ENCODE assay signal across 1 cellular context in genomic region chr19:15540435-15540834, GRCh38.
A peak's percentile ranks its signal among the peaks of the same experiment; 100 is the strongest.
TF ChIP-seq lines count a peak whose summit lies in the region.

No MANE protein-coding gene starts in this region.

TF ChIP-seq in HepG2, 621 proteins besides CTCF, POLR2A, EP300 and RAD21 (continues in another document):
- TF ChIP-seq RBM39 (IDR thresholded peaks at IDR 0.05; ENCODE audit: low read depth, low read length, poor library complexity, severe bottlenecking) (no peak), ZFX (CRISPR knock-in tag; IDR thresholded peaks at IDR 0.05; ENCODE audit: low read depth) (peak; percentile 22; the same call in 1 of the 2 replicates), ZNF773 (CRISPR knock-in tag; IDR thresholded peaks at IDR 0.05; ENCODE audit: borderline replicate concordance) (no peak), ZNF260 (CRISPR knock-in tag; IDR thresholded peaks at IDR 0.05; ENCODE audit: borderline replicate concordance, low read depth) (no peak), ZBTB37 (CRISPR knock-in tag; IDR thresholded peaks at IDR 0.05) (no peak), ATAD3A (CRISPR knock-in tag; IDR thresholded peaks at IDR 0.05) (no peak), DNMT1 (CRISPR knock-in tag; IDR thresholded peaks at IDR 0.05) (no peak), HNF4A (CRISPR knock-in tag; IDR thresholded peaks at IDR 0.05) (peak; percentile 83), SIN3B (IDR thresholded peaks at IDR 0.05; ENCODE audit: low read length) (no peak), PITX1 (CRISPR knock-in tag; IDR thresholded peaks at IDR 0.05) (no peak), PHF21A (CRISPR knock-in tag; IDR thresholded peaks at IDR 0.05) (0 out of 2 replicates have a peak, but pooled peaks have one; percentile 38), ZFP36L2 (CRISPR knock-in tag; IDR thresholded peaks at IDR 0.05) (no peak), ZBTB33 (CRISPR knock-in tag; IDR thresholded peaks at IDR 0.05) (0 out of 2 replicates have a peak, but pooled peaks have one; percentile 21), MTF1 (CRISPR knock-in tag; IDR thresholded peaks at IDR 0.05) (no peak), ZFP36L1 (CRISPR knock-in tag; IDR thresholded peaks at IDR 0.05) (no peak), XRCC5 (optimal IDR thresholded peaks at IDR 0.05; ENCODE audit: low read length) (no peak), ZKSCAN8 (CRISPR knock-in tag; IDR thresholded peaks at IDR 0.05; ENCODE audit: borderline replicate concordance) (no peak), ZBTB10 (CRISPR knock-in tag; IDR thresholded peaks at IDR 0.05; ENCODE audit: borderline replicate concordance) (no peak), ZNF180 (CRISPR knock-in tag; IDR thresholded peaks at IDR 0.05; ENCODE audit: borderline replicate concordance, low read depth) (no peak), HNRNPK (IDR thresholded peaks at IDR 0.05; ENCODE audit: low read depth, low read length, poor library complexity, severe bottlenecking) (no peak), IRF2 (CRISPR knock-in tag; IDR thresholded peaks at IDR 0.05) (no peak), HMGXB4 (CRISPR knock-in tag; IDR thresholded peaks at IDR 0.05; ENCODE audit: borderline replicate concordance in 1 of 2, low read depth in 1 of 2) (no peak), HNRNPL (IDR thresholded peaks at IDR 0.05; ENCODE audit: low read depth, low read length) (no peak), SAP130 (CRISPR knock-in tag; IDR thresholded peaks at IDR 0.05; ENCODE audit: low read depth) (no peak), ZNF331 (CRISPR knock-in tag; IDR thresholded peaks at IDR 0.05) (no peak), ZBTB40 (IDR thresholded peaks at IDR 0.05) (no peak), ZBTB40 (CRISPR knock-in tag; IDR thresholded peaks at IDR 0.05) (0 out of 2 replicates have a peak, but pooled peaks have one; percentile 31), HNF4G (IDR thresholded peaks at IDR 0.05; ENCODE audit: borderline replicate concordance, low read depth, low read length) (peak; percentile 47; the same call in 1 of the 2 replicates), HNF4G (CRISPR knock-in tag; IDR thresholded peaks at IDR 0.05; ENCODE audit: borderline replicate concordance, low read depth) (no peak), BCL6 (CRISPR knock-in tag; IDR thresholded peaks at IDR 0.05) (peak; percentile 63; the same call in 1 of the 2 replicates), NBN (conservative IDR thresholded peaks at IDR 0.05) (no peak), NFRKB (IDR thresholded peaks at IDR 0.05) (no peak), ZNF160 (CRISPR knock-in tag; IDR thresholded peaks at IDR 0.05) (no peak), ZNF598 (CRISPR knock-in tag; IDR thresholded peaks at IDR 0.05; ENCODE audit: borderline replicate concordance) (no peak), NKX3-1 (CRISPR knock-in tag; IDR thresholded peaks at IDR 0.05) (no peak)
- TF ChIP-seq, protein P1, sequence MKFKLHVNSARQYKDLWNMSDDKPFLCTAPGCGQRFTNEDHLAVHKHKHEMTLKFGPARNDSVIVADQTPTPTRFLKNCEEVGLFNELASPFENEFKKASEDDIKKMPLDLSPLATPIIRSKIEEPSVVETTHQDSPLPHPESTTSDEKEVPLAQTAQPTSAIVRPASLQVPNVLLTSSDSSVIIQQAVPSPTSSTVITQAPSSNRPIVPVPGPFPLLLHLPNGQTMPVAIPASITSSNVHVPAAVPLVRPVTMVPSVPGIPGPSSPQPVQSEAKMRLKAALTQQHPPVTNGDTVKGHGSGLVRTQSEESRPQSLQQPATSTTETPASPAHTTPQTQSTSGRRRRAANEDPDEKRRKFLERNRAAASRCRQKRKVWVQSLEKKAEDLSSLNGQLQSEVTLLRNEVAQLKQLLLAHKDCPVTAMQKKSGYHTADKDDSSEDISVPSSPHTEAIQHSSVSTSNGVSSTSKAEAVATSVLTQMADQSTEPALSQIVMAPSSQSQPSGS (CRISPR knock-in tag; IDR thresholded peaks at IDR 0.05): no peak
- TF ChIP-seq, protein P2, sequence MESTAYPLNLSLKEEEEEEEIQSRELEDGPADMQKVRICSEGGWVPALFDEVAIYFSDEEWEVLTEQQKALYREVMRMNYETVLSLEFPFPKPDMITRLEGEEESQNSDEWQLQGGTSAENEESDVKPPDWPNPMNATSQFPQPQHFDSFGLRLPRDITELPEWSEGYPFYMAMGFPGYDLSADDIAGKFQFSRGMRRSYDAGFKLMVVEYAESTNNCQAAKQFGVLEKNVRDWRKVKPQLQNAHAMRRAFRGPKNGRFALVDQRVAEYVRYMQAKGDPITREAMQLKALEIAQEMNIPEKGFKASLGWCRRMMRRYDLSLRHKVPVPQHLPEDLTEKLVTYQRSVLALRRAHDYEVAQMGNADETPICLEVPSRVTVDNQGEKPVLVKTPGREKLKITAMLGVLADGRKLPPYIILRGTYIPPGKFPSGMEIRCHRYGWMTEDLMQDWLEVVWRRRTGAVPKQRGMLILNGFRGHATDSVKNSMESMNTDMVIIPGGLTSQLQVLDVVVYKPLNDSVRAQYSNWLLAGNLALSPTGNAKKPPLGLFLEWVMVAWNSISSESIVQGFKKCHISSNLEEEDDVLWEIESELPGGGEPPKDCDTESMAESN (CRISPR knock-in tag; conservative IDR thresholded peaks at IDR 0.05): 0 out of 2 replicates have a peak, but pooled peaks have one; percentile 41
- TF ChIP-seq, protein P3, sequence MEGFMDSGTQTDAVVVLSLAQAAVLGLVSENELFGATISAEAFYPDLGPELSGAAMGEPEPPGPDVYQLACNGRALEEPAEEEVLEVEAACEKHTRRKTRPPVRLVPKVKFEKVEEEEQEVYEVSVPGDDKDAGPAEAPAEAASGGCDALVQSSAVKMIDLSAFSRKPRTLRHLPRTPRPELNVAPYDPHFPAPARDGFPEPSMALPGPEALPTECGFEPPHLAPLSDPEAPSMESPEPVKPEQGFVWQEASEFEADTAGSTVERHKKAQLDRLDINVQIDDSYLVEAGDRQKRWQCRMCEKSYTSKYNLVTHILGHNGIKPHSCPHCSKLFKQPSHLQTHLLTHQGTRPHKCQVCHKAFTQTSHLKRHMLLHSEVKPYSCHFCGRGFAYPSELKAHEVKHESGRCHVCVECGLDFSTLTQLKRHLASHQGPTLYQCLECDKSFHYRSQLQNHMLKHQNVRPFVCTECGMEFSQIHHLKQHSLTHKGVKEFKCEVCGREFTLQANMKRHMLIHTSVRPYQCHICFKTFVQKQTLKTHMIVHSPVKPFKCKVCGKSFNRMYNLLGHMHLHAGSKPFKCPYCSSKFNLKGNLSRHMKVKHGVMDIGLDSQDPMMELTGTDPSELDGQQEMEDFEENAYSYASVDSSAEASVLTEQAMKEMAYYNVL (CRISPR knock-in tag; IDR thresholded peaks at IDR 0.05; ENCODE audit: borderline replicate concordance): no peak
